Comparison of ENCODE assay signal across 11 cellular contexts in the genomic region with DNA sequence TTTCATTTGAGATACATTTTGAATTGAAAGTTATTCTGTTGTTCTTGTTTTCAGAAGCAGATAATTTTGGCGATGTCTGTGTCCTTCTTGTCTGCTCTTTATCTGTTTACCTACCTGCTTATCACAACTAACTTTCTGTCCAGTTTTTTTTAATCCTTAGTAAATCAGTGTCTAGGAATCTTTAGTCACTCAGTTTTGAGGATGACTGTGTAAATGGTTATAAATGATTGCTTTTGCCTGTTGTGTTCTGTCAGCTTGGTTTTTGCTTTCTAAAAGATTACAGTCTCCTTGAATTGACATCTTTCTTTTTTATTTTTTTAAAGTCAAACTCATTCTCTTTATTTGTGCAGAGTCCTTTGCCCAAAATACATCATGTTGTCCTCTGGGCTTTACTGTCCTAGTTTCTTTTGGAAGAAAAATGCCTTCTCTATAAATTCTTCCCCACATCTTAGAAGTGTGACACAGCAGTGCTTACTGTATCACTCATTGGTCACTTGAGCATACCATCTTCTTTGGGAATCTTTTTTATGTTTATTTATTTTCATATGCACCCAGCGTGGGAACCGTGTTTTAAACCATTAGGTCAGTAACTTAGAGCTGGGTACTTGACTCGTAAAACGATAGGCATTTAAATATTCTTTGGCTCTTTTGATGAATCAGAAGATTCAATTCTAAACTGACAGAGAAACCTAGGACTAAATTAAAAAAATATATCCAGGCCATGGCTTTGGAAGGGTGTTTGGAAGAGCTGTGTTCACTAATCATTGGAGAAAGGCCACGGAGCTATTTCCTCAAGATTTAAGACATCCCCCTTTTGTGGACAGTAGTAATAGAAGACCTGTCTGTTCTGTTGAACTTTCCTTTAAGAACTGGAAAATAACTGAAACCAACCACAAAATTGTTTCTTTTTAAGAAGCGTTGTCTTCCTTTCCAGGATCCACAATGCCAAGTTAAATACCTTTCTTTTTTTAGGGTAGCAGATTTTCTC. TPM values are rescaled to one million over a fixed set of nuclear protein-coding genes. Genes with fewer than 3 reads are reported as not detected.
DNase-seq lines count a peak whose midpoint lies in the region; ATAC-seq, FAIRE-seq and TF ChIP-seq lines count a peak whose summit lies in the region.
"Had no signal": no experiment of that assay in that cellular context is flagged by ENCODE, and none has a peak within 500 bp of the region (broad histone marks: within the 10 kb centered on the region; RNA-seq: fewer than 3 reads in every experiment).

No MANE protein-coding gene starts in this region.

- peaks cover 87% of the 10 kb centered on the region for H3K27me3 Mint-ChIP-seq in activated T-cell treated with anti-CD3 and anti-CD28 coated beads, Interleukin-2, amount 50 U/mL, for 72 hours (ENCODE audit: low read depth)

- H3K4me3 ChIP-seq in transverse colon = no peak overlapping the region

- peaks cover 13 to 65% (median 18%) of the 10 kb centered on the region in 4 donors for H3K4me1 ChIP-seq in transverse colon

- H3K9me3 Mint-ChIP-seq in activated T-cell treated with anti-CD3 and anti-CD28 coated beads, Interleukin-2, amount 50 U/mL, for 72 hours = no peaks in the 10 kb centered on the region

- FAIRE-seq in H54 (lab: Jason Lieb, UNC) = peak; percentile 72
- FAIRE-seq: bronchial epithelial cell had no signal

- peak overlapping the region; percentile 53 to 65 (median 62) for H3K27ac ChIP-seq in transverse colon

- TF ChIP-seq EP300 in transverse colon (IDR thresholded peaks at IDR 0.05; ENCODE audit: low read depth) = no peak

- no peaks in the 10 kb centered on the region for H3K9me3 ChIP-seq in transverse colon

- no peak for ATAC-seq in activated T-cell treated with anti-CD3 and anti-CD28 coated beads, Interleukin-2, amount 50 U/mL, for 72 hours (replicated peaks in 1 of 2)

- TF ChIP-seq POLR2A in H54 (IDR thresholded peaks at IDR 0.05; ENCODE audit: low read depth, low read length) (no peak), transverse colon (IDR thresholded peaks at IDR 0.05) (no peak)

- no peak for TF ChIP-seq CTCF in transverse colon (IDR thresholded peaks at IDR 0.05)

- in situ Hi-C loops in transverse colon (cut with MboI; ENCODE audit: low pct_ligation_motif_present in 1 of 4, low pct_unique_long_range_greater_than_20kb in 1 of 4, low sequenced_read_pairs in 3 of 4) = no loop called here

- H3K27ac Mint-ChIP-seq in activated T-cell treated with anti-CD3 and anti-CD28 coated beads, Interleukin-2, amount 50 U/mL, for 72 hours = no peak overlapping the region

- H3K36me3 Mint-ChIP-seq in activated T-cell treated with anti-CD3 and anti-CD28 coated beads, Interleukin-2, amount 50 U/mL, for 72 hours (ENCODE audit: insufficient read depth in 2 of 2) = no peaks in the 10 kb centered on the region

- H3K4me1 Mint-ChIP-seq in activated T-cell treated with anti-CD3 and anti-CD28 coated beads, Interleukin-2, amount 50 U/mL, for 72 hours (ENCODE audit: low read depth) = no peaks in the 10 kb centered on the region

- WGBS in transverse colon (ENCODE audit: low coverage in 1 of 2), 2 donors = 48 to 69% methylated on average over 7 of the region's 7 CpGs

- no peaks in the 10 kb centered on the region for H3K27me3 ChIP-seq in transverse colon

- no peak overlapping the region for H3K4me3 Mint-ChIP-seq in activated T-cell treated with anti-CD3 and anti-CD28 coated beads, Interleukin-2, amount 50 U/mL, for 72 hours

- intact Hi-C loops in transverse colon (cut with DNase I; ENCODE audit: low total_unique reads) = no loop called here

- no peaks in the 10 kb centered on the region for H3K36me3 ChIP-seq in transverse colon

- DNase-seq in H54 (ENCODE audit: insufficient read length, low spot score) (no peak), astrocyte of the hippocampus (ENCODE audit: low read depth, low spot score) (peak; percentile 56), kidney glomerular epithelial cell (lab: John Stamatoyannopoulos, UW) (peak; percentile 82), transverse colon (no peak), NCI-H146 treated with DMSO at 0.1 percent for 48 hours (lab: John Stamatoyannopoulos, UW; ENCODE audit: unreplicated experiment) (no peak), NCI-H446 (lab: John Stamatoyannopoulos, UW) (no peak)
- DNase-seq in activated T-cell treated with anti-CD3 and anti-CD28 coated beads, Interleukin-2, amount 50 U/mL, for 72 hours = no peak
- DNase-seq: activated CD8-positive, alpha-beta memory T cell treated with anti-CD3 and anti-CD28 coated beads, Interleukin-2, amount 50 U/mL, for 4 hours; NCI-H524; T-helper 1 cell had no signal

RNA-seq across cellular contexts. Expression of a gene that starts 20.9 kb away (rescaled TPM):
- total RNA-seq in transverse colon = 100 to 1,000 TPM in 3 of 4 donors, 10 to 100 TPM in 1; 77.7 to 633 (median 138) TPM
- under 1 TPM; 0.24 to 0.51 TPM for total RNA-seq in activated T-cell treated with anti-CD3 and anti-CD28 coated beads, Interleukin-2, amount 50 U/mL, for 72 hours

Comparison
In these comparisons a context has a peak if more than half of its experiments do, and no peak if none do; other contexts are left out.
1. DNase-seq: peak in astrocyte of the hippocampus (single experiment) and kidney glomerular epithelial cell (single experiment); none in H54 (single experiment), transverse colon (single experiment), NCI-H146 treated with DMSO at 0.1 percent for 48 hours (single experiment), activated T-cell treated with anti-CD3 and anti-CD28 coated beads, Interleukin-2, amount 50 U/mL, for 72 hours (0 of 2) and NCI-H446 (0 of 2).
2. RNA of a gene that starts 20.9 kb away (total RNA-seq): 77.7 to 633 TPM in transverse colon; 0.24 to 0.51 TPM in activated T-cell treated with anti-CD3 and anti-CD28 coated beads, Interleukin-2, amount 50 U/mL, for 72 hours; every median in the first group is over 10 times any median in the second.